Comparison of ENCODE assay signal across 1 cellular context in the genomic region with DNA sequence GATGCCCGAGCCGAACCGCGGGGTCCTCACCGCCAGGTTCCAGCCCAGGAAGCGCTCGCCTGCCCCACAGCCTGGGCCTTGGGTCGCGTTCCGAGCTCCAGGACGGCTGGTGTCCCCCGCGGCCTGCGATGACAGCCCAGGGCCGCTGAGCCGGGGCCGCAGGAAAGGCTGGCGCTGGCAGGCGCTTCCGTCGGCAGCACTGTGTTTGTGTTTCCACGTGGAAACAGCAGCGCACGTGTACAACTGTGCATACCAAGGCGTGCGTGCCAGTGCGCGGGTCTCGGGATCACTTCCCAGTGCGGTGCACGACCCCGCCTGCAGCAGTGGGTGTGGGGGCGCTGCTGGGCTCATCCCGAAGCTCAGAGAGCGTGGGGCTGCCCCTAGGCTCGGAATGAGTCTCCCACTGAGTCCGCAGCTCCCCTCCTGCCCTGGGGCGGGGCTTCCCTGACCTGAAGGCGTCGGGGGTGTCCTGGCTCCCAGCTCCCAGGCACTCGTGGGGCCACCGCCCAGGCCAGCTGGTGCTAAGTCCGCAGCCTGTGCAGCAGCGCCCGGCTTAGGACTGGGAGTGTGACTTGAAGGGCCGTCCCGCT.
TF ChIP-seq lines count a peak whose summit lies in the region.

No MANE protein-coding gene starts in this region.

TF ChIP-seq in K562, 482 proteins besides CTCF, POLR2A, EP300 and RAD21 (continued from another document):
- TF ChIP-seq, protein P1, sequence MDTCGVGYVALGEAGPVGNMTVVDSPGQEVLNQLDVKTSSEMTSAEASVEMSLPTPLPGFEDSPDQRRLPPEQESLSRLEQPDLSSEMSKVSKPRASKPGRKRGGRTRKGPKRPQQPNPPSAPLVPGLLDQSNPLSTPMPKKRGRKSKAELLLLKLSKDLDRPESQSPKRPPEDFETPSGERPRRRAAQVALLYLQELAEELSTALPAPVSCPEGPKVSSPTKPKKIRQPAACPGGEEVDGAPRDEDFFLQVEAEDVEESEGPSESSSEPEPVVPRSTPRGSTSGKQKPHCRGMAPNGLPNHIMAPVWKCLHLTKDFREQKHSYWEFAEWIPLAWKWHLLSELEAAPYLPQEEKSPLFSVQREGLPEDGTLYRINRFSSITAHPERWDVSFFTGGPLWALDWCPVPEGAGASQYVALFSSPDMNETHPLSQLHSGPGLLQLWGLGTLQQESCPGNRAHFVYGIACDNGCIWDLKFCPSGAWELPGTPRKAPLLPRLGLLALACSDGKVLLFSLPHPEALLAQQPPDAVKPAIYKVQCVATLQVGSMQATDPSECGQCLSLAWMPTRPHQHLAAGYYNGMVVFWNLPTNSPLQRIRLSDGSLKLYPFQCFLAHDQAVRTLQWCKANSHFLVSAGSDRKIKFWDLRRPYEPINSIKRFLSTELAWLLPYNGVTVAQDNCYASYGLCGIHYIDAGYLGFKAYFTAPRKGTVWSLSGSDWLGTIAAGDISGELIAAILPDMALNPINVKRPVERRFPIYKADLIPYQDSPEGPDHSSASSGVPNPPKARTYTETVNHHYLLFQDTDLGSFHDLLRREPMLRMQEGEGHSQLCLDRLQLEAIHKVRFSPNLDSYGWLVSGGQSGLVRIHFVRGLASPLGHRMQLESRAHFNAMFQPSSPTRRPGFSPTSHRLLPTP (IDR thresholded peaks at IDR 0.05; ENCODE audit: borderline replicate concordance, extremely low read depth, insufficient read length) = no peak
- TF ChIP-seq, protein P2, sequence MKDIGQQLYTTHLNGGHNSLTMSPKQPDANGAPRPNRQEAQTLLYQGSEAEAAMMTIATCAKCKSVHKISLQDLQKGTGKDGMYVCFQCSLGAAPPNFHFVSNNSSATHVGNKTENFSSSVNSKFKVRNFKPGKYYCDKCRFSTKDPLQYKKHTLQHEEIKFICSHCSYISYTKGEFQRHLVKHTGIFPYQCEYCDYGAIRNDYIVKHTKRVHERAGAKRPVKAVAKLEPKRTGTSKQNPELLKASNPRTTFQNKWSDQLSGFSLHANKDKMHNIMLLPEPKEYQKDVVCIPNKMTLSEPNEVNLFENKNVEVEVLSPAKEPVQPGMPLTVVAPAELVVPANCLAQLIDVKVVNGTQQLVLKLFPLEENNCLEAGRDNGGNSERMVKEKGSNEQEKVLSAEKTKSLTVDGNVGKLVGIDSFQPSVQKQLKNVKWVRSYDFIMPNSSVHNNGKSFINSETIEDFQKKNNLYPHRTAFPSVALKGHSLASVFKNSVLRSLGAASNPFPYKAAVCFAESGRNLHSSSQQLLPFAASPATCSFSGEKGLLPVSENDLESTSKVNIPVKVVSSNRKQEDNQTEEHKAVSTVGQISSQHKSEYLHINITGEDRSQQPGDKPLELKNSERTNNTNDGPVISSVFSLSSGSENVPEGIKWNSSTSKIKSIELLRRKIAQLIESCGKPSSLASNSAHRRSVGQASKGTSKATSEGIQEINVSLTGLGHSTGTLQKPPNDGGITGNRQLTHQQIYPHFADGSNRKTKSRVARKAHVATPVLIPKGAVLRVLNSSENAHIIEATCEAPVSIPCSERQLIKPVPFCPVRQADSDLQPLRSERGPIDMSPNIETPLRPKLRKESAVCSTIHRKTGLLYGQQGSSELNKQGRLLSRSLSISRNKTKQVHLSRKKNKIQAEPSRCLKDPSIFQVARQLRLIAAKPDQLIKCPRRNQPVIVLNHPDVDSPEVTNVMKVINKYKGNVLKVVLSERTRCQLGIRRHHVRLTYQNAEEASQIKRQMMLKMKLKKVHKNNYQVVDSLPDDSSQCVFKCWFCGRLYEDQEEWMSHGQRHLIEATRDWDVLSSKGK (CRISPR knock-in tag; IDR thresholded peaks at IDR 0.05) = no peak
- TF ChIP-seq POLR2G (IDR thresholded peaks at IDR 0.05; ENCODE audit: low read depth, low read length) (peak; percentile 56; the same call in 1 of the 2 replicates), SREBF1 (IDR thresholded peaks at IDR 0.05; ENCODE audit: borderline replicate concordance, low read depth, low read length) (no peak), ZNF316 (IDR thresholded peaks at IDR 0.05) (no peak), KDM5B (IDR thresholded peaks at IDR 0.05; ENCODE audit: insufficient replicate concordance, low read depth, low read length) (no peak), JUN (IDR thresholded peaks at IDR 0.05; ENCODE audit: borderline replicate concordance, low read depth, low read length) (no peak), JUN (CRISPR knock-in tag; IDR thresholded peaks at IDR 0.05; ENCODE audit: borderline replicate concordance) (no peak), ZKSCAN3 (CRISPR knock-in tag; IDR thresholded peaks at IDR 0.05) (no peak), CREBBP (IDR thresholded peaks at IDR 0.05; ENCODE audit: low read depth, low read length) (no peak), RBM22 (IDR thresholded peaks at IDR 0.05; ENCODE audit: low read depth, low read length, poor library complexity, severe bottlenecking) (peak; percentile 55), RBFOX2 (IDR thresholded peaks at IDR 0.05; ENCODE audit: low read depth, low read length) (0 out of 2 replicates have a peak, but pooled peaks have one; percentile 12), CBX2 (IDR thresholded peaks at IDR 0.05; ENCODE audit: insufficient read depth, low read length, poor library complexity, severe bottlenecking) (no peak), GATAD2B (IDR thresholded peaks at IDR 0.05; ENCODE audit: borderline replicate concordance) (no peak), ILF3 (IDR thresholded peaks at IDR 0.05; ENCODE audit: borderline replicate concordance) (no peak), CHCHD3 (CRISPR knock-in tag; IDR thresholded peaks at IDR 0.05) (no peak), FOXA1 (IDR thresholded peaks at IDR 0.05; ENCODE audit: borderline replicate concordance) (no peak), HLTF (IDR thresholded peaks at IDR 0.05) (no peak), TAL1 (IDR thresholded peaks at IDR 0.05) (no peak), COPS2 (conservative IDR thresholded peaks at IDR 0.05) (no peak), HNRNPL (IDR thresholded peaks at IDR 0.05; ENCODE audit: low read depth, low read length) (no peak), ZNF23 (CRISPR knock-in tag; IDR thresholded peaks at IDR 0.05) (no peak), TAF15 (IDR thresholded peaks at IDR 0.05; ENCODE audit: low read depth, low read length) (no peak), ZNF408 (CRISPR knock-in tag; IDR thresholded peaks at IDR 0.05; ENCODE audit: low read depth) (no peak), CBX1 (IDR thresholded peaks at IDR 0.05; ENCODE audit: low read depth) (no peak)
- TF ChIP-seq, protein P3, sequence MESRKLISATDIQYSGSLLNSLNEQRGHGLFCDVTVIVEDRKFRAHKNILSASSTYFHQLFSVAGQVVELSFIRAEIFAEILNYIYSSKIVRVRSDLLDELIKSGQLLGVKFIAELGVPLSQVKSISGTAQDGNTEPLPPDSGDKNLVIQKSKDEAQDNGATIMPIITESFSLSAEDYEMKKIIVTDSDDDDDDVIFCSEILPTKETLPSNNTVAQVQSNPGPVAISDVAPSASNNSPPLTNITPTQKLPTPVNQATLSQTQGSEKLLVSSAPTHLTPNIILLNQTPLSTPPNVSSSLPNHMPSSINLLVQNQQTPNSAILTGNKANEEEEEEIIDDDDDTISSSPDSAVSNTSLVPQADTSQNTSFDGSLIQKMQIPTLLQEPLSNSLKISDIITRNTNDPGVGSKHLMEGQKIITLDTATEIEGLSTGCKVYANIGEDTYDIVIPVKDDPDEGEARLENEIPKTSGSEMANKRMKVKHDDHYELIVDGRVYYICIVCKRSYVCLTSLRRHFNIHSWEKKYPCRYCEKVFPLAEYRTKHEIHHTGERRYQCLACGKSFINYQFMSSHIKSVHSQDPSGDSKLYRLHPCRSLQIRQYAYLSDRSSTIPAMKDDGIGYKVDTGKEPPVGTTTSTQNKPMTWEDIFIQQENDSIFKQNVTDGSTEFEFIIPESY (CRISPR knock-in tag; IDR thresholded peaks at IDR 0.05) = 0 out of 2 replicates have a peak, but pooled peaks have one; percentile 6
- TF ChIP-seq, protein P4, sequence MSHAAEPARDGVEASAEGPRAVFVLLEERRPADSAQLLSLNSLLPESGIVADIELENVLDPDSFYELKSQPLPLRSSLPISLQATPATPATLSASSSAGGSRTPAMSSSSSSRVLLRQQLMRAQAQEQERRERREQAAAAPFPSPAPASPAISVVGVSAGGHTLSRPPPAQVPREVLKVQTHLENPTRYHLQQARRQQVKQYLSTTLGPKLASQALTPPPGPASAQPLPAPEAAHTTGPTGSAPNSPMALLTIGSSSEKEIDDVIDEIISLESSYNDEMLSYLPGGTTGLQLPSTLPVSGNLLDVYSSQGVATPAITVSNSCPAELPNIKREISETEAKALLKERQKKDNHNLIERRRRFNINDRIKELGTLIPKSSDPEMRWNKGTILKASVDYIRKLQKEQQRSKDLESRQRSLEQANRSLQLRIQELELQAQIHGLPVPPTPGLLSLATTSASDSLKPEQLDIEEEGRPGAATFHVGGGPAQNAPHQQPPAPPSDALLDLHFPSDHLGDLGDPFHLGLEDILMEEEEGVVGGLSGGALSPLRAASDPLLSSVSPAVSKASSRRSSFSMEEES (CRISPR knock-in tag; IDR thresholded peaks at IDR 0.05) = no peak
- TF ChIP-seq, protein P5, sequence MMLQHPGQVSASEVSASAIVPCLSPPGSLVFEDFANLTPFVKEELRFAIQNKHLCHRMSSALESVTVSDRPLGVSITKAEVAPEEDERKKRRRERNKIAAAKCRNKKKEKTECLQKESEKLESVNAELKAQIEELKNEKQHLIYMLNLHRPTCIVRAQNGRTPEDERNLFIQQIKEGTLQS (IDR thresholded peaks at IDR 0.05) = no peak
- TF ChIP-seq, protein P5 (CRISPR knock-in tag; conservative IDR thresholded peaks at IDR 0.05) = no peak
- TF ChIP-seq, protein P6, sequence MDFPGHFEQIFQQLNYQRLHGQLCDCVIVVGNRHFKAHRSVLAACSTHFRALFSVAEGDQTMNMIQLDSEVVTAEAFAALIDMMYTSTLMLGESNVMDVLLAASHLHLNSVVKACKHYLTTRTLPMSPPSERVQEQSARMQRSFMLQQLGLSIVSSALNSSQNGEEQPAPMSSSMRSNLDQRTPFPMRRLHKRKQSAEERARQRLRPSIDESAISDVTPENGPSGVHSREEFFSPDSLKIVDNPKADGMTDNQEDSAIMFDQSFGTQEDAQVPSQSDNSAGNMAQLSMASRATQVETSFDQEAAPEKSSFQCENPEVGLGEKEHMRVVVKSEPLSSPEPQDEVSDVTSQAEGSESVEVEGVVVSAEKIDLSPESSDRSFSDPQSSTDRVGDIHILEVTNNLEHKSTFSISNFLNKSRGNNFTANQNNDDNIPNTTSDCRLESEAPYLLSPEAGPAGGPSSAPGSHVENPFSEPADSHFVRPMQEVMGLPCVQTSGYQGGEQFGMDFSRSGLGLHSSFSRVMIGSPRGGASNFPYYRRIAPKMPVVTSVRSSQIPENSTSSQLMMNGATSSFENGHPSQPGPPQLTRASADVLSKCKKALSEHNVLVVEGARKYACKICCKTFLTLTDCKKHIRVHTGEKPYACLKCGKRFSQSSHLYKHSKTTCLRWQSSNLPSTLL (IDR thresholded peaks at IDR 0.05) = no peak
